20 cellular contexts compared by ENCODE assay signal in genomic region chr1:92708368-92708950, GRCh38.
DNase-seq lines count a peak whose midpoint lies in the region; ATAC-seq and TF ChIP-seq lines count a peak whose summit lies in the region.
"Had no signal": no experiment of that assay in that cellular context is flagged by ENCODE, and none has a peak within 500 bp of the region (broad histone marks: within the 10 kb centered on the region; RNA-seq: fewer than 3 reads in every experiment).

No MANE protein-coding gene starts in this region.

- TF ChIP-seq POLR2A in uterus (IDR thresholded peaks at IDR 0.05), result no peak

- H3K4me1 Mint-ChIP-seq in Calu3 (ENCODE audit: low read depth, unreplicated experiment), result peaks cover 45% of the 10 kb centered on the region

- no peak overlapping the region for H3K4me3 ChIP-seq in uterus
- H3K4me3 ChIP-seq: ascending aorta, lower lobe of right lung, sigmoid colon had no signal

- H3K27ac Mint-ChIP-seq in Calu3 (ENCODE audit: unreplicated experiment), result no peak overlapping the region
- H3K27ac Mint-ChIP-seq: CD8-positive, alpha-beta T cell had no signal

- no peaks in the 10 kb centered on the region for H3K36me3 Mint-ChIP-seq in Calu3 (ENCODE audit: insufficient read depth, unreplicated experiment)
- H3K36me3 Mint-ChIP-seq: CD8-positive, alpha-beta T cell had no signal

- no peaks in the 10 kb centered on the region for H3K9me3 ChIP-seq in uterus
- H3K9me3 ChIP-seq: ascending aorta, lower lobe of right lung, sigmoid colon had no signal

- no peaks in the 10 kb centered on the region for H3K36me3 ChIP-seq in uterus
- H3K36me3 ChIP-seq: ascending aorta, lower lobe of right lung, sigmoid colon had no signal

- CTCF ChIA-PET in Calu3 (lab: Charles Lee), result no interaction called here

- no TSS peak for BruUV-seq in Calu3 (replicated peaks; lab: Mats Ljungman, UMichigan)

- no peaks in the 10 kb centered on the region for H3K27me3 Mint-ChIP-seq in Calu3 (ENCODE audit: unreplicated experiment)

- no peaks in the 10 kb centered on the region for H3K4me1 ChIP-seq in uterus
- H3K4me1 ChIP-seq: ascending aorta had no signal

- TF ChIP-seq CTCF in Calu3 (IDR thresholded peaks at IDR 0.05; ENCODE audit: unreplicated experiment) (no peak), uterus (IDR thresholded peaks at IDR 0.05) (no peak)

- ATAC-seq in HG02840 (IDR thresholded peaks at IDR 0.05; ENCODE audit: low FRiP score, unreplicated experiment) (no peak), GM19397 (IDR thresholded peaks at IDR 0.05; ENCODE audit: unreplicated experiment) (no peak)
- ATAC-seq: CD8-positive, alpha-beta T cell; lower lobe of right lung; Right ventricle myocardium inferior had no signal

- intact Hi-C loops in Calu3 (cut with micrococcal nuclease; ENCODE audit: unreplicated experiment), result no loop called here
- intact Hi-C loops in uterus (cut with DNase I; ENCODE audit: low total_unique reads), result no loop called here

- H3K4me3 Mint-ChIP-seq in Calu3 (ENCODE audit: low read depth, unreplicated experiment), result no peak overlapping the region
- H3K4me3 Mint-ChIP-seq: CD8-positive, alpha-beta T cell; neural crest cell had no signal

- H3K27ac ChIP-seq in uterus, result no peak overlapping the region
- H3K27ac ChIP-seq: ascending aorta, lower lobe of right lung, sigmoid colon had no signal

- DNase-seq in DMS53 treated with DMSO at 0.1 percent for 48 hours (lab: John Stamatoyannopoulos, UW; ENCODE audit: unreplicated experiment) (peak; percentile 49), M059J (ENCODE audit: low read depth) (peak; percentile 4), SK-MEL-5 (ENCODE audit: low read depth, low spot score) (peak; percentile 2), fibroblast of peridontal ligament (ENCODE audit: extremely low read depth) (peak; percentile 24), Calu3 (no peak), uterus (no peak)
- DNase-seq: activated naive CD4-positive, alpha-beta T cell treated with anti-CD3 and anti-CD28 coated beads, Interleukin-2, amount 50 U/mL, for 16 hours; activated T-cell treated with anti-CD3 and anti-CD28 coated beads, Interleukin-2, amount 50 U/mL, for 48 hours; CD8-positive, alpha-beta T cell; DND-41; hypothalamus; lower lobe of right lung; NCI-H1694; posterior cingulate gyrus; sigmoid colon had no signal

- H3K27me3 ChIP-seq in uterus, result no peaks in the 10 kb centered on the region
- H3K27me3 ChIP-seq: ascending aorta, sigmoid colon had no signal

- no peaks in the 10 kb centered on the region for H3K9me3 Mint-ChIP-seq in Calu3 (ENCODE audit: low read depth, unreplicated experiment)
- H3K9me3 Mint-ChIP-seq: CD8-positive, alpha-beta T cell; neural crest cell had no signal

- in situ Hi-C loops in SK-MEL-5 (cut with HindIII; ENCODE audit: low pct_unique_long_range_greater_than_20kb, low sequenced_read_pairs), result no loop called here

Comparison
In these comparisons a context has a peak if more than half of its experiments do, and no peak if none do; other contexts are left out.
1. DNase-seq: peak in DMS53 treated with DMSO at 0.1 percent for 48 hours (single experiment), M059J (single experiment), SK-MEL-5 (single experiment) and fibroblast of peridontal ligament (single experiment); none in Calu3 (single experiment) and uterus (0 of 2).